Comparison of ENCODE assay signal across 12 cellular contexts in genomic region chr11:63901660-63902059, GRCh38. TPM values are rescaled to one million over a fixed set of nuclear protein-coding genes. Genes with fewer than 3 reads are reported as not detected.
DNase-seq lines count a peak whose midpoint lies in the region; ATAC-seq and TF ChIP-seq lines count a peak whose summit lies in the region.
"Had no signal": no experiment of that assay in that cellular context is flagged by ENCODE, and none has a peak within 500 bp of the region (broad histone marks: within the 10 kb centered on the region; RNA-seq: fewer than 3 reads in every experiment).

No MANE protein-coding gene starts in this region.

- H3K4me2 ChIP-seq in PC-9, result no peak overlapping the region

- H3K4me3 ChIP-seq in left ventricle myocardium inferior, result no peak overlapping the region
- H3K4me3 ChIP-seq in PC-9, result no peak overlapping the region
- H3K4me3 ChIP-seq in endodermal cell (ENCODE audit: low read length), result no peak overlapping the region
- H3K4me3 ChIP-seq in upper lobe of right lung, result no peak overlapping the region

- no TSS peak for BruUV-seq in PC-9 (replicated peaks; lab: Mats Ljungman, UMichigan)

- POLR2A ChIA-PET in PC-9 (lab: Charles Lee; ENCODE audit: unreplicated experiment), result no interaction called here

- peak overlapping the region; percentile 72 for H3K27ac Mint-ChIP-seq in endodermal cell

- peaks cover 13% of the 10 kb centered on the region; the same call in 1 of the 2 replicates for H4K20me1 ChIP-seq in PC-9 (ENCODE audit: insufficient read depth)

- no peak overlapping the region for H3K27ac ChIP-seq in left ventricle myocardium inferior (replicated peaks)
- H3K27ac ChIP-seq in PC-9, result no peak overlapping the region
- no peak overlapping the region for H3K27ac ChIP-seq in endodermal cell (ENCODE audit: low read depth, low read length)
- no peak overlapping the region for H3K27ac ChIP-seq in upper lobe of right lung

- H3K36me3 ChIP-seq in left ventricle myocardium inferior, result peaks cover 91% of the 10 kb centered on the region
- peaks cover 45% of the 10 kb centered on the region for H3K36me3 ChIP-seq in PC-9 (ENCODE audit: low read depth)
- peaks cover 82% of the 10 kb centered on the region for H3K36me3 ChIP-seq in endodermal cell (ENCODE audit: control insufficient read depth, insufficient read depth, low read length)
- H3K36me3 ChIP-seq in upper lobe of right lung, result peaks cover 95% of the 10 kb centered on the region

- H3K9me3 ChIP-seq in left ventricle myocardium inferior (replicated peaks), result no peaks in the 10 kb centered on the region
- H3K9me3 ChIP-seq in PC-9 (ENCODE audit: insufficient read depth, low read depth), result no peaks in the 10 kb centered on the region
- H3K9me3 ChIP-seq in endodermal cell (ENCODE audit: control insufficient read depth, low read length), result no peaks in the 10 kb centered on the region
- H3K9me3 ChIP-seq in upper lobe of right lung, result no peaks in the 10 kb centered on the region

- no peak overlapping the region for H3K9ac ChIP-seq in endodermal cell (ENCODE audit: extremely low read depth, low read length, poor library complexity, severe bottlenecking)

- H3K36me3 Mint-ChIP-seq in endodermal cell (ENCODE audit: low read depth), result peaks cover 58% of the 10 kb centered on the region

- ATAC-seq in left ventricle myocardium superior (no peak), upper lobe of right lung (peak; percentile 5), HG02759 (IDR thresholded peaks at IDR 0.05; ENCODE audit: unreplicated experiment) (no peak)

- H3K4me1 ChIP-seq in left ventricle myocardium inferior, result peaks cover 16% of the 10 kb centered on the region
- H3K4me1 ChIP-seq in PC-9 (replicated peaks; ENCODE audit: insufficient read depth), result no peaks in the 10 kb centered on the region
- H3K4me1 ChIP-seq in endodermal cell (ENCODE audit: control insufficient read depth, insufficient read depth, low read length), result no peaks in the 10 kb centered on the region
- peaks cover 4% of the 10 kb centered on the region for H3K4me1 ChIP-seq in upper lobe of right lung

- H3K27me3 ChIP-seq in left ventricle myocardium inferior (ENCODE audit: low read depth), result no peaks in the 10 kb centered on the region
- no peaks in the 10 kb centered on the region for H3K27me3 ChIP-seq in PC-9 (ENCODE audit: insufficient read depth, low read depth)
- no peaks in the 10 kb centered on the region for H3K27me3 ChIP-seq in endodermal cell (ENCODE audit: control insufficient read depth, insufficient read depth, low read length, poor library complexity, severe bottlenecking)
- H3K27me3 ChIP-seq in upper lobe of right lung, result no peaks in the 10 kb centered on the region

- CTCF ChIA-PET in PC-9 (lab: Charles Lee), result no interaction called here

- intact Hi-C loops in left ventricle myocardium inferior (cut with micrococcal nuclease) (no loop called here), left ventricle myocardium superior (cut with micrococcal nuclease) (no loop called here), PC-9 (cut with micrococcal nuclease; ENCODE audit: unreplicated experiment) (no loop called here), upper lobe of right lung (cut with DNase I) (no loop called here)

- no peak overlapping the region for H2AFZ ChIP-seq in PC-9

- H3K4me1 Mint-ChIP-seq in endodermal cell, result no peaks in the 10 kb centered on the region

- no peak for DNase-seq in left ventricle myocardium inferior
- no peak for DNase-seq in left ventricle myocardium superior
- no peak for DNase-seq in PC-9
- peak; percentile 74 for DNase-seq in endodermal cell
- DNase-seq in upper lobe of right lung, result no peak
- DNase-seq in NCI-H1092 treated with DMSO at 0.1 percent for 48 hours (lab: John Stamatoyannopoulos, UW), result no peak
- DNase-seq in NCI-H146 (lab: John Stamatoyannopoulos, UW), result no peak
- DNase-seq: activated T-cell treated with anti-CD3 and anti-CD28 coated beads, Interleukin-2, amount 50 U/mL, for 1 hour; C1 segment of cervical spinal cord; effector CD4-positive, alpha-beta T cell; NCI-H2107 had no signal

- no peaks in the 10 kb centered on the region for H3K9me2 ChIP-seq in PC-9 (ENCODE audit: insufficient read depth)

- H3K9me3 Mint-ChIP-seq in endodermal cell, result no peaks in the 10 kb centered on the region

- WGBS in endodermal cell (ENCODE audit: insufficient coverage in 1 of 2, insufficient read length in 1 of 2), 2 experiments, result 72% methylated on average over 3 of the region's 3 CpGs; no CpG with 5 or more reads in 1 of the 2 experiments

- H3K27me3 Mint-ChIP-seq in endodermal cell (ENCODE audit: insufficient read depth), result no peaks in the 10 kb centered on the region

- peaks cover under 1% of the 10 kb centered on the region; the same call in 1 of the 2 replicates for H3K79me2 ChIP-seq in PC-9 (ENCODE audit: low read depth)

- TF ChIP-seq CTCF in left ventricle myocardium inferior (IDR thresholded peaks at IDR 0.05; ENCODE audit: borderline replicate concordance) (peak; percentile 17), PC-9 (conservative IDR thresholded peaks at IDR 0.05) (peak; percentile 55), endodermal cell (conservative IDR thresholded peaks at IDR 0.05) (peak; percentile 69), upper lobe of right lung (IDR thresholded peaks at IDR 0.05) (peak; percentile 11)

- H3K4me3 Mint-ChIP-seq in endodermal cell, result no peak overlapping the region

- peaks cover 16% of the 10 kb centered on the region; the same call in 1 of the 2 replicates for H3F3A ChIP-seq in PC-9 (ENCODE audit: insufficient read depth, low read depth)

RNA-seq across cellular contexts. Expression of gene RCOR2, which starts 15.3 kb away (rescaled TPM):
- 10.5 TPM for total RNA-seq in left ventricle myocardium inferior
- 14.5 TPM for total RNA-seq in left ventricle myocardium superior
- 3.4 and 5.2 TPM in 2 replicates for total RNA-seq in PC-9 (2021)
- 10 to 100 TPM; 45.0 to 51.4 TPM for total RNA-seq in endodermal cell
- 111 TPM for polyA plus RNA-seq in endodermal cell (2013, experiment 1 of 2)
- polyA plus RNA-seq in endodermal cell (2013, experiment 2 of 2), result 95.2 TPM
- total RNA-seq in upper lobe of right lung, result 0.69 TPM

RNA-seq across cellular contexts. Expression of gene NAA40, which starts 37.1 kb away (rescaled TPM):
- total RNA-seq in left ventricle myocardium inferior (19.7 TPM), left ventricle myocardium superior (26.5 TPM), PC-9 (2021) (47.4 and 50.4 TPM in 2 replicates), endodermal cell (10 to 100 TPM; 47.2 to 53.5 TPM), upper lobe of right lung (15.7 TPM)
- 34.7 TPM for polyA plus RNA-seq in endodermal cell (2013, experiment 1 of 2)
- 34.0 TPM for polyA plus RNA-seq in endodermal cell (2013, experiment 2 of 2)

Comparison
In these comparisons a context has a peak if more than half of its experiments do, and no peak if none do; other contexts are left out.
1. CTCF ChIP-seq: peak in every context shown above with its lines; median percentile 69 in endodermal cell; 55 in PC-9; 17 in left ventricle myocardium inferior; 11 in upper lobe of right lung.